ENCODE assay signal across 8 cellular contexts in the genomic region with DNA sequence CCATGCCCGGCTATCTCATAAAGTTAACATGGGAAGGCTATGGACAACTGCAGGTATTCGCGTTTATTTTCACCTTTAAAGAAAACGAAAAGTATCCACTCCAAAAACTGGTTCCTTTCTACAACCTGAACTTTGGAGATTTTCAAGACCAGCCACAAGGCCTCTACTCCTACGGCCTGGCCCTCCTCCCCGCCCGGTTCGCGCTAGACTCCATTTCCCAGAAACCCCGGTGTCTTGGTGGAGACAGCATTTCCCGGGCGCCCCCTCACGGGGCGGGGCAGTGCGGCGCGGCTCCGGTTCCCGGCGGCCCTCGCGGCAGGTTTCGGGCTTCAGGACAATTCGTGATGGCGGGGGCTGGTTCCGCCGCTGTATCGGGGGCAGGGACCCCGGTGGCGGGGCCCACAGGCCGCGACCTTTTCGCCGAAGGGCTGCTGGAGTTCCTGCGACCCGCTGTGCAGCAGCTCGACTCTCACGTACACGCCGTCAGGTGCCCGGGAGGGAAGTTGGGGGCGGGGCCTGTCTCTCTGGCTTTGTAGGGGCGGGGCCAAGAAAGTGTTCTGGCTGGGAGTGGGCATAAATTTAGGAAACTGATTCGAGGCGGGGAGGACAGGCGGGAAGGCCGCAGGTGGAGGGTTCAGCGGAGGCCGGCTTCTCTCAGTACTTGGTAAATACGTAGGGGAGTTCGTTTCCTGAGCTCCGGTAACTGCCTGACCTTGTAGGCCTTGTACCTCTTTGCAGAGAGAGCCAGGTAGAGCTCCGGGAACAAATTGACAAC. TPM values are rescaled to one million over a fixed set of nuclear protein-coding genes. Genes with fewer than 3 reads are reported as not detected.
DNase-seq lines count a peak whose midpoint lies in the region; ATAC-seq, FAIRE-seq and TF ChIP-seq lines count a peak whose summit lies in the region.

SNAPIN (plus strand) TSS at position 304 of the 775 bp plus-strand sequence; CDS start at position 345, 41 bp downstream.

- FAIRE-seq in GM19239 (lab: Jason Lieb, UNC), result peak; percentile 82

- intact Hi-C loops in left colon (cut with DNase I, micrococcal nuclease), result no loop called here

- peak; percentile 26 for TF ChIP-seq CTCF in BJ (IDR thresholded peaks at IDR 0.05; ENCODE audit: insufficient read depth, low read depth, low read length)

- H3K36me3 ChIP-seq in BJ (ENCODE audit: control insufficient read depth, insufficient read depth, low read length), result peaks cover 11% of the 10 kb centered on the region

- no peak for DNase-seq in BJ (ENCODE audit: low read depth)
- peak; percentile 82 for DNase-seq in GM19239 (ENCODE audit: insufficient read length, low spot score)
- DNase-seq in NCI-H524 (lab: John Stamatoyannopoulos, UW), result peak; percentile 75 to 82
- peak; percentile 95 for DNase-seq in activated CD4-positive, alpha-beta T cell treated with anti-CD3 and anti-CD28 coated beads for 48 hours
- peak; percentile 93 to 94 for DNase-seq in left colon
- peak; percentile 91 for DNase-seq in stimulated activated CD4-positive, alpha-beta T cell treated with anti-CD3 and anti-CD28 coated beads, Interleukin-1b, Interleukin-23, amount 100 ng/mL, for 48 hours

- ATAC-seq in HG03442 (IDR thresholded peaks at IDR 0.05; ENCODE audit: unreplicated experiment) (peak; percentile 86), left colon (peak; percentile 96)

- POLR2A ChIA-PET in BJ (lab: Charles Lee), result no interaction called here

- no peaks in the 10 kb centered on the region for H3K27me3 ChIP-seq in BJ (ENCODE audit: control insufficient read depth, insufficient read depth, low read length)

- peak within 1 kb of the TSS; percentile 94 for H3K27ac ChIP-seq in cingulate gyrus (ENCODE audit: low read depth, low read length)

- CTCF ChIA-PET in BJ (lab: Yijun Ruan, JAX), result interaction anchor here (1.0 to 1.3 kb wide), 2 partner anchors 13 to 19 kb away, joined by 3 read pairs; no protein-coding TSS in a partner anchor

- peak within 1 kb of the TSS; percentile 85 for H3K4me3 ChIP-seq in BJ (ENCODE audit: low read depth, low read length)

RNA-seq across cellular contexts. Expression of gene SNAPIN, which starts in this region (rescaled TPM):
- polyA plus RNA-seq in BJ (2011; rRNA removed), result 50.3 and 62.4 TPM in 2 replicates
- 10.3 and 15.6 TPM in 2 replicates for polyA minus RNA-seq in BJ (2011; rRNA and poly(A)+ RNA removed)
- 10 to 100 TPM; 23.6 to 25.1 TPM for total RNA-seq in left colon
